Comparison of ENCODE assay signal across 10 cellular contexts in genomic region chr9:137275937-137276756, GRCh38. TPM values are rescaled to one million over a fixed set of nuclear protein-coding genes. Genes with fewer than 3 reads are reported as not detected.
DNase-seq lines count a peak whose midpoint lies in the region; ATAC-seq and TF ChIP-seq lines count a peak whose summit lies in the region.
"Had no signal": no experiment of that assay in that cellular context is flagged by ENCODE, and none has a peak within 500 bp of the region (broad histone marks: within the 10 kb centered on the region; RNA-seq: fewer than 3 reads in every experiment).

No MANE protein-coding gene starts in this region.

- no peak for TF ChIP-seq POLR2A in NB4 (IDR thresholded peaks at IDR 0.05; ENCODE audit: extremely low read depth, insufficient read length)

- no peaks in the 10 kb centered on the region for H3K9me3 Mint-ChIP-seq in neural crest cell

- no peak overlapping the region for H3K4me3 ChIP-seq in AG04450 (ENCODE audit: low read depth, low read length)
- peak overlapping the region; percentile 63 for H3K4me3 ChIP-seq in NB4 (ENCODE audit: low read depth, low read length)
- no peak overlapping the region for H3K4me3 ChIP-seq in ectodermal cell (ENCODE audit: insufficient read depth, low read depth, low read length)

- no peaks in the 10 kb centered on the region for H3K36me3 Mint-ChIP-seq in neural crest cell (ENCODE audit: low read depth)

- no peak for DNase-seq in AG04450 (ENCODE audit: low read depth, low spot score)
- no peak for DNase-seq in NB4 (ENCODE audit: low read depth)
- DNase-seq in neural crest cell (ENCODE audit: low read depth, low spot score) = no peak
- no peak for DNase-seq in activated CD4-positive, alpha-beta T cell treated with anti-CD3 and anti-CD28 coated beads, Interleukin-2, amount 50 U/mL, for 4 hours
- no peak for DNase-seq in caudate nucleus (lab: John Stamatoyannopoulos, UW)
- DNase-seq: SIG-M5 had no signal

- ATAC-seq in GM18517 (IDR thresholded peaks at IDR 0.05; ENCODE audit: unreplicated experiment) = no peak
- ATAC-seq in HG02588 (IDR thresholded peaks at IDR 0.05; ENCODE audit: unreplicated experiment) = no peak
- ATAC-seq: esophagus mucosa had no signal

- no peaks in the 10 kb centered on the region for H3K27me3 Mint-ChIP-seq in neural crest cell (ENCODE audit: low read depth)

- WGBS in ectodermal cell, 2 experiments = 88% methylated on average over 20 of the region's 20 CpGs

- H3K27ac Mint-ChIP-seq in neural crest cell (ENCODE audit: unreplicated experiment) = peak overlapping the region; percentile 43

- CTCF ChIA-PET in AG04450 (lab: Charles Lee) = no interaction called here

- H3K27me3 ChIP-seq in AG04450 (ENCODE audit: control insufficient read depth, insufficient read depth, low read length) = no peaks in the 10 kb centered on the region
- peaks cover 19% of the 10 kb centered on the region for H3K27me3 ChIP-seq in ectodermal cell (ENCODE audit: control insufficient read depth, insufficient read depth, low read length, poor library complexity, severe bottlenecking)

- H3K4me1 ChIP-seq in ectodermal cell (ENCODE audit: control insufficient read depth, insufficient read depth, low read length) = peaks cover 25% of the 10 kb centered on the region

- TF ChIP-seq CTCF in AG04450 (IDR thresholded peaks at IDR 0.05; ENCODE audit: low read depth, low read length) (no peak), NB4 (IDR thresholded peaks at IDR 0.05; ENCODE audit: low read depth, low read length) (no peak), neural crest cell (conservative IDR thresholded peaks at IDR 0.05) (no peak)

- H3K9me3 ChIP-seq in AG04450 (ENCODE audit: control insufficient read depth, insufficient read depth, low read length) = peaks cover 5% of the 10 kb centered on the region; the same call in 1 of the 2 replicates
- no peaks in the 10 kb centered on the region for H3K9me3 ChIP-seq in ectodermal cell (ENCODE audit: control insufficient read depth, low read length)

- POLR2A ChIA-PET in AG04450 (lab: Yijun Ruan, JAX) = interaction anchor here (1.1 to 1.8 kb wide), 2 partner anchors 36 to 284 kb away, joined by 3 to 21 read pairs; partner anchors contain the start of genes PAXX and TUBB4B

- no peak overlapping the region for H3K4me3 Mint-ChIP-seq in neural crest cell

- no peaks in the 10 kb centered on the region for H3K36me3 ChIP-seq in ectodermal cell (ENCODE audit: control insufficient read depth, insufficient read depth, low read length)

- peaks cover 8% of the 10 kb centered on the region for H3K4me1 Mint-ChIP-seq in neural crest cell

- H3K27ac ChIP-seq in AG04450 (ENCODE audit: low read depth, low read length) (peak overlapping the region; percentile 21), ectodermal cell (ENCODE audit: insufficient read depth, low read depth, low read length, poor library complexity, severe bottlenecking) (peak overlapping the region; percentile 33), caudate nucleus (ENCODE audit: low read depth, low read length) (no peak overlapping the region)

RNA-seq across cellular contexts. Expression of gene TOR4A, which starts 1.4 kb away (rescaled TPM):
- polyA plus RNA-seq in AG04450 (2011; rRNA removed) = 14.1 and 18.7 TPM in 2 replicates
- 10.9 and 14.8 TPM in 2 replicates for polyA minus RNA-seq in AG04450 (2011; rRNA and poly(A)+ RNA removed)
- 2.9 TPM for polyA plus RNA-seq in ectodermal cell (2013, experiment 1 of 4)
- 4.0 TPM for polyA plus RNA-seq in ectodermal cell (2013, experiment 2 of 4)
- polyA plus RNA-seq in ectodermal cell (2013, experiment 3 of 4) = 3.2 TPM
- polyA plus RNA-seq in ectodermal cell (2013, experiment 4 of 4) = 3.6 TPM
- 0.75 and 0.86 TPM in 2 replicates for total RNA-seq in neural crest cell

RNA-seq across cellular contexts. Expression of gene NELFB, which starts 21.0 kb away (rescaled TPM):
- polyA plus RNA-seq in AG04450 (2011; rRNA removed) = 27.1 and 38.7 TPM in 2 replicates
- 21.9 and 23.5 TPM in 2 replicates for polyA minus RNA-seq in AG04450 (2011; rRNA and poly(A)+ RNA removed)
- 77.8 TPM for polyA plus RNA-seq in ectodermal cell (2013, experiment 1 of 4)
- 73.9 TPM for polyA plus RNA-seq in ectodermal cell (2013, experiment 2 of 4)
- 50.9 TPM for polyA plus RNA-seq in ectodermal cell (2013, experiment 3 of 4)
- polyA plus RNA-seq in ectodermal cell (2013, experiment 4 of 4) = 53.2 TPM
- total RNA-seq in neural crest cell = 76.7 and 79.0 TPM in 2 replicates

RNA-seq across cellular contexts. Expression of gene STPG3, which starts 25.1 kb away (rescaled TPM):
- polyA plus RNA-seq in AG04450 (2011; rRNA removed) = not detected in 2 replicates
- polyA minus RNA-seq in AG04450 (2011; rRNA and poly(A)+ RNA removed) = not detected in 2 replicates
- not detected for polyA plus RNA-seq in ectodermal cell (2013, experiment 1 of 4)
- not detected for polyA plus RNA-seq in ectodermal cell (2013, experiment 2 of 4)
- polyA plus RNA-seq in ectodermal cell (2013, experiment 3 of 4) = not detected
- not detected for polyA plus RNA-seq in ectodermal cell (2013, experiment 4 of 4)
- total RNA-seq in neural crest cell = 0.26 TPM in 1 of 2 replicates, not detected in the other
- total RNA-seq: esophagus mucosa had no signal

RNA-seq across cellular contexts. Expression of gene NRARP, which starts 25.9 kb away (rescaled TPM):
- 0.17 and 0.22 TPM in 2 replicates for polyA plus RNA-seq in AG04450 (2011; rRNA removed)
- not detected in 2 replicates for polyA minus RNA-seq in AG04450 (2011; rRNA and poly(A)+ RNA removed)
- 20.0 TPM for polyA plus RNA-seq in ectodermal cell (2013, experiment 1 of 4)
- polyA plus RNA-seq in ectodermal cell (2013, experiment 2 of 4) = 17.8 TPM
- 30.0 TPM for polyA plus RNA-seq in ectodermal cell (2013, experiment 3 of 4)
- 33.2 TPM for polyA plus RNA-seq in ectodermal cell (2013, experiment 4 of 4)
- 31.7 and 33.7 TPM in 2 replicates for total RNA-seq in neural crest cell

RNA-seq across cellular contexts. Expression of gene TUBB4B, which starts 35.1 kb away (rescaled TPM):
- polyA plus RNA-seq in AG04450 (2011; rRNA removed) = 223 and 262 TPM in 2 replicates
- polyA minus RNA-seq in AG04450 (2011; rRNA and poly(A)+ RNA removed) = 180 and 232 TPM in 2 replicates
- polyA plus RNA-seq in ectodermal cell (2013, experiment 1 of 4) = 375 TPM
- polyA plus RNA-seq in ectodermal cell (2013, experiment 2 of 4) = 339 TPM
- 283 TPM for polyA plus RNA-seq in ectodermal cell (2013, experiment 3 of 4)
- polyA plus RNA-seq in ectodermal cell (2013, experiment 4 of 4) = 290 TPM
- total RNA-seq in neural crest cell = 329 and 336 TPM in 2 replicates
